In genomic region chr17:72719206-72719581, GRCh38 we compare ENCODE assay signal across 14 cellular contexts.
DNase-seq lines count a peak whose midpoint lies in the region; ATAC-seq and TF ChIP-seq lines count a peak whose summit lies in the region.
"Had no signal": no experiment of that assay in that cellular context is flagged by ENCODE, and none has a peak within 500 bp of the region (broad histone marks: within the 10 kb centered on the region; RNA-seq: fewer than 3 reads in every experiment).

No MANE protein-coding gene starts in this region.

- H3K4me3 Mint-ChIP-seq in CD4-positive, CD25-positive, alpha-beta regulatory T cell = peak overlapping the region in 3 of 4 donors; percentile 76 to 80 (median 77)
- peak overlapping the region; percentile 69 for H3K4me3 Mint-ChIP-seq in activated CD8-positive, alpha-beta T cell treated with anti-CD3 and anti-CD28 coated beads, Interleukin-2, amount 10 ng/mL, durations not matched to agents 7 days and 5 days
- H3K4me3 Mint-ChIP-seq in nephron progenitor cell = no peak overlapping the region

- POLR2A ChIA-PET in activated CD8-positive, alpha-beta T cell treated with anti-CD3 and anti-CD28 coated beads, Interleukin-2, amount 10 ng/mL, durations not matched to agents 7 days and 5 days (lab: Charles Lee) = interaction anchor here (0.6 to 2.4 kb wide), 7 partner anchors 8 to 473 kb away, joined by 3 to 9 read pairs (median 4); no protein-coding TSS in a partner anchor

- peaks cover 13% of the 10 kb centered on the region for H3K4me1 ChIP-seq in CD4-positive, CD25-positive, alpha-beta regulatory T cell (ENCODE audit: control insufficient read depth, insufficient read depth, low read length, poor library complexity, severe bottlenecking)
- H3K4me1 ChIP-seq: BE2C, breast epithelium had no signal

- H3K27ac Mint-ChIP-seq in CD4-positive, CD25-positive, alpha-beta regulatory T cell = peak overlapping the region in 2 of 3 donors; percentile 91 to 92
- H3K27ac Mint-ChIP-seq in activated CD8-positive, alpha-beta T cell treated with anti-CD3 and anti-CD28 coated beads, Interleukin-2, amount 10 ng/mL, durations not matched to agents 7 days and 5 days = peak overlapping the region; percentile 96
- peak overlapping the region; percentile 57 for H3K27ac Mint-ChIP-seq in nephron progenitor cell

- H3K4me3 ChIP-seq in CD4-positive, CD25-positive, alpha-beta regulatory T cell (ENCODE audit: low read depth, low read length) = peak overlapping the region; percentile 1
- H3K4me3 ChIP-seq: breast epithelium had no signal

- ATAC-seq in CD4-positive, CD25-positive, alpha-beta regulatory T cell (ENCODE audit: low read depth in 2 of 2) = no peak
- peak; percentile 10 for ATAC-seq in GM21423 (IDR thresholded peaks at IDR 0.05; ENCODE audit: unreplicated experiment)
- ATAC-seq in activated CD8-positive, alpha-beta T cell treated with anti-CD3 and anti-CD28 coated beads, Interleukin-2, amount 10 ng/mL, durations not matched to agents 7 days and 5 days = peak; percentile 50

- CTCF ChIA-PET in activated CD8-positive, alpha-beta T cell treated with anti-CD3 and anti-CD28 coated beads, Interleukin-2, amount 10 ng/mL, durations not matched to agents 7 days and 5 days (lab: Charles Lee) = interaction anchor here (1.0 to 10.1 kb wide), 6 partner anchors 8 to 472 kb away, joined by 3 to 107 read pairs (median 12); no protein-coding TSS in a partner anchor

- no peaks in the 10 kb centered on the region for H3K9me3 Mint-ChIP-seq in CD4-positive, CD25-positive, alpha-beta regulatory T cell
- no peaks in the 10 kb centered on the region for H3K9me3 Mint-ChIP-seq in activated CD8-positive, alpha-beta T cell treated with anti-CD3 and anti-CD28 coated beads, Interleukin-2, amount 10 ng/mL, durations not matched to agents 7 days and 5 days (ENCODE audit: insufficient read depth)
- no peaks in the 10 kb centered on the region for H3K9me3 Mint-ChIP-seq in nephron progenitor cell

- H3K4me1 Mint-ChIP-seq in CD4-positive, CD25-positive, alpha-beta regulatory T cell = peaks cover 0 to 27% (median 19%) of the 10 kb centered on the region in 4 donors
- peaks cover 61% of the 10 kb centered on the region for H3K4me1 Mint-ChIP-seq in activated CD8-positive, alpha-beta T cell treated with anti-CD3 and anti-CD28 coated beads, Interleukin-2, amount 10 ng/mL, durations not matched to agents 7 days and 5 days (ENCODE audit: low read depth)
- peaks cover 47% of the 10 kb centered on the region for H3K4me1 Mint-ChIP-seq in nephron progenitor cell

- H3K27me3 ChIP-seq in CD4-positive, CD25-positive, alpha-beta regulatory T cell (ENCODE audit: control insufficient read depth, insufficient read depth, low read length) = no peaks in the 10 kb centered on the region
- H3K27me3 ChIP-seq: BE2C, breast epithelium had no signal

- H3K36me3 ChIP-seq in CD4-positive, CD25-positive, alpha-beta regulatory T cell (ENCODE audit: control insufficient read depth, insufficient read depth, low read length) = no peaks in the 10 kb centered on the region
- H3K36me3 ChIP-seq: BE2C, breast epithelium had no signal

- no peak for TF ChIP-seq CTCF in nephron progenitor cell (IDR thresholded peaks at IDR 0.05)

- no peaks in the 10 kb centered on the region for H3K27me3 Mint-ChIP-seq in CD4-positive, CD25-positive, alpha-beta regulatory T cell
- no peaks in the 10 kb centered on the region for H3K27me3 Mint-ChIP-seq in activated CD8-positive, alpha-beta T cell treated with anti-CD3 and anti-CD28 coated beads, Interleukin-2, amount 10 ng/mL, durations not matched to agents 7 days and 5 days (ENCODE audit: low read depth)
- H3K27me3 Mint-ChIP-seq in nephron progenitor cell (ENCODE audit: low read depth, poor library complexity) = peaks cover 11% of the 10 kb centered on the region

- no peaks in the 10 kb centered on the region for H3K9me3 ChIP-seq in CD4-positive, CD25-positive, alpha-beta regulatory T cell (ENCODE audit: control insufficient read depth in 2 of 2, low read length in 2 of 2)
- H3K9me3 ChIP-seq: BE2C, breast epithelium had no signal

- peaks cover 9% of the 10 kb centered on the region for H3K36me3 Mint-ChIP-seq in CD4-positive, CD25-positive, alpha-beta regulatory T cell
- H3K36me3 Mint-ChIP-seq in activated CD8-positive, alpha-beta T cell treated with anti-CD3 and anti-CD28 coated beads, Interleukin-2, amount 10 ng/mL, durations not matched to agents 7 days and 5 days (ENCODE audit: low read depth) = peaks cover 8% of the 10 kb centered on the region
- H3K36me3 Mint-ChIP-seq in nephron progenitor cell (ENCODE audit: low read depth) = no peaks in the 10 kb centered on the region

- no peak for DNase-seq in CD4-positive, CD25-positive, alpha-beta regulatory T cell
- no peak for DNase-seq in activated CD8-positive, alpha-beta T cell treated with anti-CD3 and anti-CD28 coated beads, Interleukin-2, amount 10 ng/mL, durations not matched to agents 7 days and 5 days
- DNase-seq in nephron progenitor cell (no peak), NCI-H748 (lab: John Stamatoyannopoulos, UW; ENCODE audit: unreplicated experiment) (no peak), hippocampal formation (lab: John Stamatoyannopoulos, UW) (no peak)
- DNase-seq in stimulated activated CD4-positive, alpha-beta T cell treated with anti-CD3 and anti-CD28 coated beads, Interleukin-2, amount 100 ng/mL, for 48 hours = no peak
- DNase-seq in stimulated activated CD4-positive, alpha-beta T cell treated with anti-CD3 and anti-CD28 coated beads, Interleukin-4, amount 100 ng/mL, for 4 hours = no peak
- DNase-seq: BE2C, midbrain, NCI-H2029 treated with DMSO at 0.1 percent for 48 hours, NCI-H748 treated with DMSO at 0.1 percent for 48 hours, SHP77 had no signal

- H3K27ac ChIP-seq in CD4-positive, CD25-positive, alpha-beta regulatory T cell (ENCODE audit: insufficient read depth, low read length, poor library complexity, severe bottlenecking) = no peak overlapping the region
- H3K27ac ChIP-seq: breast epithelium had no signal

Comparison
In these comparisons a context has a peak if more than half of its experiments do, and no peak if none do; other contexts are left out.
1. ATAC-seq: peak in GM21423 (single experiment) and activated CD8-positive, alpha-beta T cell treated with anti-CD3 and anti-CD28 coated beads, Interleukin-2, amount 10 ng/mL, durations not matched to agents 7 days and 5 days (single experiment); none in CD4-positive, CD25-positive, alpha-beta regulatory T cell (0 of 2).
2. Peak in every context shown above with its lines, with median percentiles within 50 percentile points of each other: H3K27ac Mint-ChIP-seq.